In the genomic region with DNA sequence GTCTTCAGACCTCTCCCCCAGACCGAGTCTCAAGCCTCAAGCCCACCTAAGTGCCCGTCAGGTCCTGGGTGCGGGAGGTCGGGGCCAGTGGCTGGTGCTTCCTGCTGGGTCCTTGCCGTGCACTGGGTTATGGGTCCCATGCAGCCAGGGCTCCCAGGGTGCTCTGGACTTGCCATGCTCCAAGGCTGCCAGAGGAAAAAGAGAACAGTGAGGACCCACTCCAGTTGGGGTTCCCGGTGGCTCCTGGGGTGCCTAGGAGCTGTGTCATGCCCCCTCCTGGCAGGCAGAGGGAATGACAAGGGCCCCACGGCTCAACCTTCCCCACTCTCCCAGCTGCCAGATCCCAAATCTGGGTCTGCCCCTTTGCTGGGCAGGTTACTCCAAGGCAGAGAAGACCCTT, we compare ENCODE assay signal across 10 cellular contexts. TPM values are rescaled to one million over a fixed set of nuclear protein-coding genes. Genes with fewer than 3 reads are reported as not detected.
A peak's percentile ranks its signal among the peaks of the same experiment; 100 is the strongest.
DNase-seq lines count a peak whose midpoint lies in the region; ATAC-seq and TF ChIP-seq lines count a peak whose summit lies in the region.
"Had no signal": no experiment of that assay in that cellular context is flagged by ENCODE, and none has a peak within 500 bp of the region (broad histone marks: within the 10 kb centered on the region; RNA-seq: fewer than 3 reads in every experiment).

No MANE protein-coding gene starts in this region.

- H3K4me3 ChIP-seq in neuronal stem cell (ENCODE audit: low read length in 2 of 2) (no peak overlapping the region), adrenal gland (no peak overlapping the region)

- H3K36me3 ChIP-seq in neuronal stem cell (replicated peaks in 1 of 2; ENCODE audit: control insufficient read depth in 2 of 2, insufficient read depth in 2 of 2, low read length in 2 of 2) (no peaks in the 10 kb centered on the region), adrenal gland (replicated peaks in 1 of 2) (no peaks in the 10 kb centered on the region)

- intact Hi-C loops in adrenal gland (cut with DNase I), result no loop called here

- no CpG with 5 or more reads among the region's 7 CpGs for WGBS in neuronal stem cell (ENCODE audit: extremely low coverage in 2 of 2, insufficient read length in 2 of 2, insufficient replicate concordance in 1 of 2), 2 donors
- 31 to 78% (median 70%) methylated on average over 2 to 7 of the region's 7 CpGs for WGBS in adrenal gland, 4 donors

- H3K27me3 ChIP-seq in neuronal stem cell (ENCODE audit: control insufficient read depth in 3 of 3, insufficient read depth in 3 of 3, low read depth in 1 of 3, low read length in 3 of 3) (no peaks in the 10 kb centered on the region), adrenal gland (peaks cover 11% of the 10 kb centered on the region)

- no peak overlapping the region for H3K4ac ChIP-seq in neuronal stem cell (ENCODE audit: low read length)

- H3K4me1 ChIP-seq in neuronal stem cell (ENCODE audit: control insufficient read depth in 2 of 2, insufficient read depth in 1 of 2, low read depth in 1 of 2, low read length in 2 of 2), result no peaks in the 10 kb centered on the region
- no peaks in the 10 kb centered on the region for H3K4me1 ChIP-seq in adrenal gland (replicated peaks in 1 of 2)

- H3K9me3 Mint-ChIP-seq in HFFc6, result peaks cover 14% of the 10 kb centered on the region
- H3K9me3 Mint-ChIP-seq in central memory CD8-positive, alpha-beta T cell, result no peaks in the 10 kb centered on the region

- H2BK15ac ChIP-seq in neuronal stem cell (ENCODE audit: low read length), result no peak overlapping the region

- no peak overlapping the region for H3K4me3 Mint-ChIP-seq in HFFc6
- H3K4me3 Mint-ChIP-seq in central memory CD8-positive, alpha-beta T cell, result peak overlapping the region; percentile 90

- DNase-seq in activated CD4-positive, alpha-beta T cell treated with anti-CD3 and anti-CD28 coated beads for 48 hours, result peak; percentile 31
- no peak for DNase-seq in activated CD4-positive, alpha-beta T cell treated with anti-CD3 and anti-CD28 coated beads for 4 hours
- DNase-seq in HFFc6, result no peak
- no peak for DNase-seq in central memory CD8-positive, alpha-beta T cell (ENCODE audit: low spot score in 2 of 2)
- no peak for DNase-seq in neuronal stem cell (ENCODE audit: low spot score)
- DNase-seq in OCI-M2 (lab: John Stamatoyannopoulos, UW; ENCODE audit: unreplicated experiment), result no peak
- DNase-seq in adrenal gland, result no peak
- no peak for DNase-seq in activated CD4-positive, CD25-positive, alpha-beta regulatory T cell treated with anti-CD3 and anti-CD28 coated beads, Interleukin-2, amount 50 U/mL, for 72 hours
- DNase-seq: AML-193, Kasumi-1 had no signal

- H3K4me2 ChIP-seq in neuronal stem cell (ENCODE audit: insufficient read depth, low read length, poor library complexity, severe bottlenecking), result no peak overlapping the region

- no peak overlapping the region for H4K91ac ChIP-seq in neuronal stem cell (ENCODE audit: low read depth, low read length, poor library complexity)

- no peak overlapping the region for H4K8ac ChIP-seq in neuronal stem cell (ENCODE audit: low read depth, low read length)

- no peak overlapping the region for H2AK5ac ChIP-seq in neuronal stem cell (ENCODE audit: low read depth, low read length)

- no peak overlapping the region for H3K18ac ChIP-seq in neuronal stem cell (ENCODE audit: low read length)

- H3K9me3 ChIP-seq in neuronal stem cell (replicated peaks in 1 of 2; ENCODE audit: control insufficient read depth in 2 of 2, insufficient read depth in 1 of 2, low read depth in 1 of 2, low read length in 2 of 2) (peaks cover 2 to 5% of the 10 kb centered on the region in 2 donors), adrenal gland (replicated peaks in 1 of 3) (no peaks in the 10 kb centered on the region)

- H3K27ac ChIP-seq in neuronal stem cell (replicated peaks; ENCODE audit: low read length), result no peak overlapping the region
- no peak overlapping the region for H3K27ac ChIP-seq in adrenal gland

- H3K14ac ChIP-seq in neuronal stem cell (ENCODE audit: low read length), result no peak overlapping the region

- H3K79me1 ChIP-seq in neuronal stem cell (ENCODE audit: low read depth, low read length), result no peaks in the 10 kb centered on the region

- no peak for TF ChIP-seq POLR2A in adrenal gland (IDR thresholded peaks at IDR 0.05)

- ATAC-seq in central memory CD8-positive, alpha-beta T cell (replicated peaks; ENCODE audit: extremely low read depth, poor library complexity, severe bottlenecking), result no peak

- no peak overlapping the region for H2BK12ac ChIP-seq in neuronal stem cell (ENCODE audit: low read length)

- no peak overlapping the region for H3K9ac ChIP-seq in neuronal stem cell (ENCODE audit: low read depth, low read length, poor library complexity)

- no peak overlapping the region for H3K27ac Mint-ChIP-seq in HFFc6
- peak overlapping the region; percentile 82 for H3K27ac Mint-ChIP-seq in central memory CD8-positive, alpha-beta T cell (ENCODE audit: low read depth)

- H2AFZ ChIP-seq in neuronal stem cell (ENCODE audit: low read length), result no peak overlapping the region

- no peak overlapping the region for H2BK120ac ChIP-seq in neuronal stem cell (ENCODE audit: low read depth, low read length)

- peak overlapping the region; percentile 47 for H2BK5ac ChIP-seq in neuronal stem cell (ENCODE audit: low read length)

- no peaks in the 10 kb centered on the region for H3K4me1 Mint-ChIP-seq in HFFc6 (ENCODE audit: low read depth)
- peaks cover 51% of the 10 kb centered on the region for H3K4me1 Mint-ChIP-seq in central memory CD8-positive, alpha-beta T cell

- H3K23ac ChIP-seq in neuronal stem cell (ENCODE audit: low read depth, low read length, poor library complexity), result no peak overlapping the region

- TF ChIP-seq CTCF in HFFc6 (IDR thresholded peaks at IDR 0.05) (peak; percentile 65), adrenal gland (IDR thresholded peaks at IDR 0.05) (peak in 3 of 6 experiments; percentile 6 to 31 (median 26))

- peaks cover 8% of the 10 kb centered on the region for H3K36me3 Mint-ChIP-seq in HFFc6 (ENCODE audit: low read depth)
- peaks cover 52% of the 10 kb centered on the region for H3K36me3 Mint-ChIP-seq in central memory CD8-positive, alpha-beta T cell (ENCODE audit: insufficient read depth)

- peaks cover 13% of the 10 kb centered on the region for H3K27me3 Mint-ChIP-seq in HFFc6 (ENCODE audit: insufficient read depth)
- H3K27me3 Mint-ChIP-seq in central memory CD8-positive, alpha-beta T cell, result no peaks in the 10 kb centered on the region

RNA-seq across cellular contexts. Expression of gene SNX20, which starts 3.8 kb away (rescaled TPM):
- total RNA-seq in HFFc6 (2021; fragmentation: NEBNext Ultra II Directional; extraction: Animal tissue kit (Norgen Biotek cat#: 25700)), result not detected
- not detected for polyA plus RNA-seq in neuronal stem cell (2013, experiment 1 of 2)
- polyA plus RNA-seq in neuronal stem cell (2013, experiment 2 of 2), result not detected
- total RNA-seq in adrenal gland, result 1 to 10 TPM in 7 of 8 donors, under 1 TPM in 1; 0.12 to 4.0 (median 3.1) TPM
- polyA plus RNA-seq in adrenal gland, result 1 to 10 TPM in 2 of 3 donors, under 1 TPM in 1; 0.93 to 3.3 (median 1.0) TPM

RNA-seq across cellular contexts. Expression of gene NOD2, which starts 16.1 kb away (rescaled TPM):
- not detected for total RNA-seq in HFFc6 (2021; fragmentation: NEBNext Ultra II Directional; extraction: Animal tissue kit (Norgen Biotek cat#: 25700))
- polyA plus RNA-seq in neuronal stem cell (2013, experiment 1 of 2), result 0.14 TPM
- polyA plus RNA-seq in neuronal stem cell (2013, experiment 2 of 2), result 0.06 TPM
- total RNA-seq in adrenal gland, result 1 to 10 TPM in 5 of 8 donors, under 1 TPM in 3; 0.12 to 3.7 (median 1.5) TPM
- 1 to 10 TPM in 1 of 3 donors, under 1 TPM in 2; 0.18 to 1.5 (median 0.57) TPM for polyA plus RNA-seq in adrenal gland
